21 cellular contexts compared by ENCODE assay signal in genomic region chr14:95491936-95492608, GRCh38.
"Had no signal": no experiment of that assay in that cellular context is flagged by ENCODE, and none has a peak within 500 bp of the region (broad histone marks: within the 10 kb centered on the region; RNA-seq: fewer than 3 reads in every experiment).

No MANE protein-coding gene starts in this region.

- H3K27ac Mint-ChIP-seq: activated CD8-positive, alpha-beta T cell treated with anti-CD3 and anti-CD28 coated beads for 36 hours; nephron progenitor cell; stimulated activated naive CD8-positive, alpha-beta T cell treated with anti-CD3 and anti-CD28 coated beads, Interleukin-15, Interleukin-2, amounts not matched to agents 100 ng/mL and 50 ng/mL, for 24 hours had no signal

- ATAC-seq: activated CD8-positive, alpha-beta T cell treated with anti-CD3 and anti-CD28 coated beads for 36 hours; right lobe of liver had no signal

- DNase-seq: activated CD4-positive, alpha-beta T cell treated with anti-CD3 and anti-CD28 coated beads for 1 hour; activated CD4-positive, alpha-beta T cell treated with anti-CD3 and anti-CD28 coated beads, Interleukin-2, amount 10 ng/mL, durations not matched to agents 7 days and 5 days; activated CD8-positive, alpha-beta T cell treated with anti-CD3 and anti-CD28 coated beads for 36 hours; activated effector memory CD4-positive, alpha-beta T cell treated with Interleukin-2 at 50 U/mL for 16 hours; activated naive CD4-positive, alpha-beta T cell treated with Interleukin-2 at 50 U/mL for 16 hours; activated T-cell treated with anti-CD3 and anti-CD28 coated beads, Interleukin-2, amount 50 U/mL, for 48 hours; anterior cingulate cortex; dorsolateral prefrontal cortex; effector memory CD4-positive, alpha-beta T cell; gastrocnemius medialis; glutamatergic neuron; left cardiac atrium; nephron progenitor cell; right lobe of liver; stimulated activated CD4-positive, alpha-beta T cell treated with anti-CD3 and anti-CD28 coated beads, Interleukin-4, amount 100 ng/mL, for 1 hour; T-helper 2 cell; upper lobe of left lung had no signal

- H3K27me3 Mint-ChIP-seq: activated CD4-positive, alpha-beta T cell treated with anti-CD3 and anti-CD28 coated beads, Interleukin-2, amount 10 ng/mL, durations not matched to agents 7 days and 5 days; activated CD8-positive, alpha-beta T cell treated with anti-CD3 and anti-CD28 coated beads for 36 hours; activated naive CD8-positive, alpha-beta T cell; stimulated activated naive CD8-positive, alpha-beta T cell treated with anti-CD3 and anti-CD28 coated beads, Interleukin-15, Interleukin-2, amounts not matched to agents 100 ng/mL and 50 ng/mL, for 24 hours had no signal

- H3K36me3 ChIP-seq: gastrocnemius medialis, neutrophil, right lobe of liver, upper lobe of left lung had no signal

- H3K9me3 ChIP-seq: gastrocnemius medialis, neutrophil, right lobe of liver, upper lobe of left lung had no signal

- H3K4me3 ChIP-seq: coronary artery, dorsolateral prefrontal cortex, gastrocnemius medialis, right lobe of liver, upper lobe of left lung had no signal

- H3K4me3 Mint-ChIP-seq: activated CD4-positive, alpha-beta T cell treated with anti-CD3 and anti-CD28 coated beads, Interleukin-2, amount 10 ng/mL, durations not matched to agents 7 days and 5 days; activated CD8-positive, alpha-beta T cell treated with anti-CD3 and anti-CD28 coated beads for 36 hours; activated naive CD8-positive, alpha-beta T cell; nephron progenitor cell; stimulated activated naive CD8-positive, alpha-beta T cell treated with anti-CD3 and anti-CD28 coated beads, Interleukin-15, Interleukin-2, amounts not matched to agents 100 ng/mL and 50 ng/mL, for 24 hours had no signal

- H3K27ac ChIP-seq: neutrophil, right lobe of liver had no signal

- H3K27me3 ChIP-seq: dorsolateral prefrontal cortex, gastrocnemius medialis, neutrophil, right lobe of liver, upper lobe of left lung had no signal
